Comparison of ENCODE assay signal across 9 cellular contexts in the genomic region with DNA sequence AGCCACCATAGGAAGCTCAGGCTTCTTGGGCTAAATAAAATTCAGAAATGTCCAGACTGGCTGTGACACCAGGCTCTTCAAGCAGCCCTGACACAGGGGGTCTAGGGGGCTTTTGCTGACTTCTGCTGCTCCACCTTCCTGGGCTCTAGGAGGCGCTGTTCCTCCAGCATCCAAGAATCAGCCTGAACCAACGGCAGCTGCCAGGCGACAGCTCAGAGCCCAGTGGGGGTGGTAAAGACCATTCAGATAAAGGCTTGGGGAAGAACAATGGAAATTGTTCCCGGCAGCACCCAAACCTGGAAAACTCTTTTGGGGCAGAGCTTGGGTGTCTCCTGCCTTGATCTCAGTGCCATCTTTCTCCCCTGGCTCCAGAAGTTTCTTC. TPM values are rescaled to one million over a fixed set of nuclear protein-coding genes. Genes with fewer than 3 reads are reported as not detected.
DNase-seq lines count a peak whose midpoint lies in the region; ATAC-seq and TF ChIP-seq lines count a peak whose summit lies in the region.
"Had no signal": no experiment of that assay in that cellular context is flagged by ENCODE, and none has a peak within 500 bp of the region (broad histone marks: within the 10 kb centered on the region; RNA-seq: fewer than 3 reads in every experiment).

No MANE protein-coding gene starts in this region.

- H3K4me1 ChIP-seq in Caco-2, result no peaks in the 10 kb centered on the region
- H3K4me1 ChIP-seq in MM.1S (ENCODE audit: low read length), result no peaks in the 10 kb centered on the region
- H3K4me1 ChIP-seq in osteoblast (ENCODE audit: insufficient read depth, low read length), result peaks cover 5% of the 10 kb centered on the region

- POLR2A ChIA-PET in Caco-2 (lab: Charles Lee), result no interaction called here
- POLR2A ChIA-PET in activated CD8-positive, alpha-beta T cell treated with anti-CD3 and anti-CD28 coated beads for 36 hours (lab: Charles Lee), result interaction anchor here (0.7 to 2.6 kb wide), 7 partner anchors 9 to 49 kb away, joined by 3 to 14 read pairs (median 4); no protein-coding TSS in a partner anchor

- no peaks in the 10 kb centered on the region for H3F3A ChIP-seq in MM.1S (ENCODE audit: insufficient read depth, low read length)

- H3K4me3 Mint-ChIP-seq in Caco-2 (ENCODE audit: unreplicated experiment), result no peak overlapping the region
- no peak overlapping the region for H3K4me3 Mint-ChIP-seq in activated CD8-positive, alpha-beta T cell treated with anti-CD3 and anti-CD28 coated beads for 36 hours

- no peaks in the 10 kb centered on the region for H3K36me3 Mint-ChIP-seq in Caco-2 (ENCODE audit: insufficient read depth, unreplicated experiment)
- H3K36me3 Mint-ChIP-seq in activated CD8-positive, alpha-beta T cell treated with anti-CD3 and anti-CD28 coated beads for 36 hours (ENCODE audit: low read depth), result no peaks in the 10 kb centered on the region

- no peaks in the 10 kb centered on the region for H3K9me3 Mint-ChIP-seq in Caco-2 (ENCODE audit: unreplicated experiment)
- H3K9me3 Mint-ChIP-seq in activated CD8-positive, alpha-beta T cell treated with anti-CD3 and anti-CD28 coated beads for 36 hours, result peaks cover 2% of the 10 kb centered on the region

- H3K36me3 ChIP-seq in Caco-2 (ENCODE audit: control insufficient read depth, insufficient read depth, low read length) (no peaks in the 10 kb centered on the region), MM.1S (replicated peaks; ENCODE audit: insufficient read depth, low read length) (no peaks in the 10 kb centered on the region), osteoblast (ENCODE audit: insufficient read depth, low read length) (no peaks in the 10 kb centered on the region)

- H3K27ac Mint-ChIP-seq in Caco-2 (ENCODE audit: unreplicated experiment), result no peak overlapping the region
- peak overlapping the region; percentile 36 for H3K27ac Mint-ChIP-seq in activated CD8-positive, alpha-beta T cell treated with anti-CD3 and anti-CD28 coated beads for 36 hours

- H3K4me3 ChIP-seq in Caco-2 (ENCODE audit: low read depth, low read length) (no peak overlapping the region), MM.1S (ENCODE audit: low read length) (no peak overlapping the region), epithelial cell of proximal tubule (ENCODE audit: low read depth, low read length) (no peak overlapping the region), osteoblast (ENCODE audit: insufficient read depth, low read length) (no peak overlapping the region)

- DNase-seq in Caco-2 (peak in 1 of 2 experiments; percentile 11), MM.1S (no peak), epithelial cell of proximal tubule (ENCODE audit: low read depth) (no peak), osteoblast (ENCODE audit: insufficient read length, low spot score, missing footprints) (no peak)
- peak; percentile 86 for DNase-seq in activated CD8-positive, alpha-beta T cell treated with anti-CD3 and anti-CD28 coated beads for 36 hours

- no peaks in the 10 kb centered on the region for H3K9me2 ChIP-seq in MM.1S (replicated peaks; ENCODE audit: insufficient read depth, low read length)

- H2AFZ ChIP-seq in MM.1S (ENCODE audit: low read length) (no peak overlapping the region), osteoblast (ENCODE audit: low read length) (no peak overlapping the region)

- peak; percentile 82 for ATAC-seq in activated CD8-positive, alpha-beta T cell treated with anti-CD3 and anti-CD28 coated beads for 36 hours
- ATAC-seq in GM21367 (IDR thresholded peaks at IDR 0.05; ENCODE audit: unreplicated experiment), result no peak
- no peak for ATAC-seq in GM21619 (IDR thresholded peaks at IDR 0.05; ENCODE audit: unreplicated experiment)
- no peak for ATAC-seq in HG03159 (IDR thresholded peaks at IDR 0.05; ENCODE audit: unreplicated experiment)

- peaks cover 11% of the 10 kb centered on the region for H3K27me3 Mint-ChIP-seq in Caco-2 (ENCODE audit: insufficient read depth, unreplicated experiment)
- no peaks in the 10 kb centered on the region for H3K27me3 Mint-ChIP-seq in activated CD8-positive, alpha-beta T cell treated with anti-CD3 and anti-CD28 coated beads for 36 hours

- no peaks in the 10 kb centered on the region for H3K27me3 ChIP-seq in Caco-2 (replicated peaks; ENCODE audit: control insufficient read depth, insufficient read depth, low read length)
- H3K27me3 ChIP-seq in MM.1S (replicated peaks; ENCODE audit: insufficient read depth, low read length), result no peaks in the 10 kb centered on the region
- H3K27me3 ChIP-seq in osteoblast (ENCODE audit: insufficient read depth, low read length), result peaks cover 11% of the 10 kb centered on the region

- BruUV-seq in Caco-2 (replicated peaks; lab: Mats Ljungman, UMichigan), result no TSS peak

- H3K9me3 ChIP-seq in Caco-2 (no peaks in the 10 kb centered on the region), MM.1S (replicated peaks; ENCODE audit: insufficient read depth, low read length) (no peaks in the 10 kb centered on the region), osteoblast (ENCODE audit: low read depth, low read length) (no peaks in the 10 kb centered on the region)

- H3K79me2 ChIP-seq in MM.1S (ENCODE audit: low read length), result no peaks in the 10 kb centered on the region
- no peaks in the 10 kb centered on the region for H3K79me2 ChIP-seq in osteoblast (ENCODE audit: insufficient read depth, low read length)

- H3K27ac ChIP-seq in MM.1S (ENCODE audit: low read length), result no peak overlapping the region
- no peak overlapping the region for H3K27ac ChIP-seq in osteoblast (ENCODE audit: low read depth, low read length)

- no peaks in the 10 kb centered on the region for H3K4me1 Mint-ChIP-seq in Caco-2 (ENCODE audit: low read depth, unreplicated experiment)
- peaks cover 24% of the 10 kb centered on the region for H3K4me1 Mint-ChIP-seq in activated CD8-positive, alpha-beta T cell treated with anti-CD3 and anti-CD28 coated beads for 36 hours (ENCODE audit: low read depth)

- H3K4me2 ChIP-seq in MM.1S (ENCODE audit: low read depth, low read length), result no peak overlapping the region
- no peak overlapping the region for H3K4me2 ChIP-seq in osteoblast (ENCODE audit: insufficient read depth, low read length)

- H4K20me1 ChIP-seq in MM.1S (ENCODE audit: insufficient read depth, low read length) (no peaks in the 10 kb centered on the region), osteoblast (ENCODE audit: insufficient read depth, low read length) (no peaks in the 10 kb centered on the region)

- H3K9ac ChIP-seq in MM.1S (ENCODE audit: low read length), result no peak overlapping the region

- peak; percentile 28 to 38 for TF ChIP-seq CTCF in Caco-2 (IDR thresholded peaks at IDR 0.05; ENCODE audit: insufficient read depth in 1 of 2, low read depth in 1 of 2, low read length in 1 of 2, severe bottlenecking in 1 of 2, unreplicated experiment in 1 of 2)
- peak; percentile 59 for TF ChIP-seq CTCF in MM.1S (IDR thresholded peaks at IDR 0.05; ENCODE audit: low read length)
- TF ChIP-seq CTCF in activated CD8-positive, alpha-beta T cell treated with anti-CD3 and anti-CD28 coated beads for 36 hours (IDR thresholded peaks at IDR 0.05), result peak; percentile 90
- peak; percentile 58 for TF ChIP-seq CTCF in epithelial cell of proximal tubule (conservative IDR thresholded peaks at IDR 0.05; ENCODE audit: low read depth, low read length)
- TF ChIP-seq CTCF in osteoblast (IDR thresholded peaks at IDR 0.05; ENCODE audit: extremely low read depth, low read depth, low read length), result peak; percentile 61

- intact Hi-C loops in Caco-2 (cut with micrococcal nuclease; ENCODE audit: unreplicated experiment), result no loop called here
- intact Hi-C loops in activated CD8-positive, alpha-beta T cell treated with anti-CD3 and anti-CD28 coated beads for 36 hours (cut with micrococcal nuclease), result loop anchor here (5.0 kb wide), 1 partner anchor 39 kb away; no protein-coding TSS in a partner anchor

- CTCF ChIA-PET in Caco-2 (lab: Charles Lee), result no interaction called here
- CTCF ChIA-PET in activated CD8-positive, alpha-beta T cell treated with anti-CD3 and anti-CD28 coated beads for 36 hours (lab: Charles Lee), result interaction anchor here (0.6 to 7.7 kb wide), 56 partner anchors 10 to 570 kb away, joined by 3 to 105 read pairs (median 5); a partner anchor contains a TSS

RNA-seq across cellular contexts. Expression of a gene that starts 21.6 kb away (rescaled TPM):
- total RNA-seq in Caco-2 (2022), result not detected in 2 replicates
- total RNA-seq in activated CD8-positive, alpha-beta T cell treated with anti-CD3 and anti-CD28 coated beads for 36 hours, result 100 to 1,000 TPM; 113 to 121 TPM
- total RNA-seq in epithelial cell of proximal tubule, result not detected in 2 replicates
- not detected in 2 replicates for total RNA-seq in osteoblast
- total RNA-seq: renal cortical epithelial cell had no signal

RNA-seq across cellular contexts. Expression of a gene that starts 41.8 kb away (rescaled TPM):
- total RNA-seq in Caco-2 (2022) (72.8 and 73.7 TPM in 2 replicates), epithelial cell of proximal tubule (82.2 and 90.1 TPM in 2 replicates), osteoblast (50.3 and 54.8 TPM in 2 replicates)
- 10 to 100 TPM; 21.8 to 21.9 TPM for total RNA-seq in activated CD8-positive, alpha-beta T cell treated with anti-CD3 and anti-CD28 coated beads for 36 hours

Comparison
In these comparisons a context has a peak if more than half of its experiments do, and no peak if none do; other contexts are left out.
1. CTCF ChIP-seq: peak in every context shown above with its lines; median percentile 90 in activated CD8-positive, alpha-beta T cell treated with anti-CD3 and anti-CD28 coated beads for 36 hours; 61 in osteoblast; 59 in MM.1S; 58 in epithelial cell of proximal tubule; 33 in Caco-2.
2. RNA of a gene that starts 21.6 kb away (total RNA-seq): 113 to 121 TPM in activated CD8-positive, alpha-beta T cell treated with anti-CD3 and anti-CD28 coated beads for 36 hours; not detected in Caco-2, not detected in epithelial cell of proximal tubule and not detected in osteoblast; every median in the first group is over 100 times any median in the second.